In the genomic region with DNA sequence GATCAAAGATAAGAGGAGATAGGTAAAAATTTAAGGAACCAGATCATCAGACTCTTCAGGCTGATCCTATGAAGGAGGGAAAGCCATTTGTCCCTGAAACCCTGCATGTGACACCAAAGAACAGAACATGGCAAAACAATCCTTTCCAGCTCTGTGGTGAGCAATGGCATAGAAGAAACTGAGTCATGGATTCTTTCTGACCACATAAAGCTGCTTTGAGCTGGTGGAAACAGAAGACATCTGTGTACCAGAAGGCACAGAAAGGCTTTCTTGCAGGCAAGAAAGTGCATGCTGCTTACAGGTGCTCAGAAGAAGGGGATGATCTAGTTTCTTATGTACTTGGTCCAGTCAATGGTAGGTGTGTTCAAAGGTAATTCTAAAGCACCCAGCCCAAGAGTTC, we compare ENCODE assay signal across 1 cellular context.
TF ChIP-seq lines count a peak whose summit lies in the region.

No MANE protein-coding gene starts in this region.

TF ChIP-seq in SK-N-SH, 30 proteins besides CTCF, POLR2A, EP300 and RAD21 (continued from another document):
- TF ChIP-seq, protein P1, sequence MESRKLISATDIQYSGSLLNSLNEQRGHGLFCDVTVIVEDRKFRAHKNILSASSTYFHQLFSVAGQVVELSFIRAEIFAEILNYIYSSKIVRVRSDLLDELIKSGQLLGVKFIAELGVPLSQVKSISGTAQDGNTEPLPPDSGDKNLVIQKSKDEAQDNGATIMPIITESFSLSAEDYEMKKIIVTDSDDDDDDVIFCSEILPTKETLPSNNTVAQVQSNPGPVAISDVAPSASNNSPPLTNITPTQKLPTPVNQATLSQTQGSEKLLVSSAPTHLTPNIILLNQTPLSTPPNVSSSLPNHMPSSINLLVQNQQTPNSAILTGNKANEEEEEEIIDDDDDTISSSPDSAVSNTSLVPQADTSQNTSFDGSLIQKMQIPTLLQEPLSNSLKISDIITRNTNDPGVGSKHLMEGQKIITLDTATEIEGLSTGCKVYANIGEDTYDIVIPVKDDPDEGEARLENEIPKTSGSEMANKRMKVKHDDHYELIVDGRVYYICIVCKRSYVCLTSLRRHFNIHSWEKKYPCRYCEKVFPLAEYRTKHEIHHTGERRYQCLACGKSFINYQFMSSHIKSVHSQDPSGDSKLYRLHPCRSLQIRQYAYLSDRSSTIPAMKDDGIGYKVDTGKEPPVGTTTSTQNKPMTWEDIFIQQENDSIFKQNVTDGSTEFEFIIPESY (IDR thresholded peaks at IDR 0.05; ENCODE audit: borderline replicate concordance, low read depth), result no peak
- no peak for TF ChIP-seq ELF1 (IDR thresholded peaks at IDR 0.05)
- TF ChIP-seq NRF1 (IDR thresholded peaks at IDR 0.05; ENCODE audit: low read depth, low read length), result no peak
- no peak for TF ChIP-seq YY1 (IDR thresholded peaks at IDR 0.05; ENCODE audit: low read depth)
- TF ChIP-seq, protein P2, sequence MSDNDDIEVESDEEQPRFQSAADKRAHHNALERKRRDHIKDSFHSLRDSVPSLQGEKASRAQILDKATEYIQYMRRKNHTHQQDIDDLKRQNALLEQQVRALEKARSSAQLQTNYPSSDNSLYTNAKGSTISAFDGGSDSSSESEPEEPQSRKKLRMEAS (IDR thresholded peaks at IDR 0.05; ENCODE audit: low read depth), result peak; percentile 81
- no peak for TF ChIP-seq FOXM1 (IDR thresholded peaks at IDR 0.05; ENCODE audit: low read depth)
- 0 out of 2 replicates have a peak, but pooled peaks have one; percentile 13 for TF ChIP-seq TEAD4 (IDR thresholded peaks at IDR 0.05; ENCODE audit: borderline replicate concordance, insufficient read depth)
